Comparison of ENCODE assay signal across 8 cellular contexts in genomic region chr2:10122500-10123280, GRCh38. TPM values are rescaled to one million over a fixed set of nuclear protein-coding genes. Genes with fewer than 3 reads are reported as not detected.
DNase-seq lines count a peak whose midpoint lies in the region; ATAC-seq and TF ChIP-seq lines count a peak whose summit lies in the region.

Gene RRM2 (plus strand): TSS chr2:10122739. CDS start chr2:10122799, 60 bp downstream.

- TF ChIP-seq CTCF in OCI-LY7 (conservative IDR thresholded peaks at IDR 0.05; ENCODE audit: low read length) (no peak), epithelial cell of proximal tubule (conservative IDR thresholded peaks at IDR 0.05; ENCODE audit: low read depth, low read length) (no peak)

- H3K9me3 ChIP-seq in OCI-LY7 (ENCODE audit: low read length): no peaks in the 10 kb centered on the region

- CTCF ChIA-PET in OCI-LY7 (lab: Charles Lee; ENCODE audit: unreplicated experiment): interaction anchor here (0.6 kb wide), 1 partner anchor 314 kb away, joined by 3 read pairs; no protein-coding TSS in a partner anchor

- H3K9me2 ChIP-seq in OCI-LY7 (ENCODE audit: insufficient read depth, low read length): no peaks in the 10 kb centered on the region

- H3K36me3 ChIP-seq in OCI-LY7 (ENCODE audit: insufficient read depth, low read length): peaks cover 66% of the 10 kb centered on the region

- peaks cover 1% of the 10 kb centered on the region for H3K36me3 Mint-ChIP-seq in IgD-negative memory B cell

- H3K4me3 ChIP-seq in OCI-LY7 (ENCODE audit: low read depth, low read length, poor library complexity, severe bottlenecking) (peak within 1 kb of the TSS; percentile 81), epithelial cell of proximal tubule (ENCODE audit: low read depth, low read length) (peak within 1 kb of the TSS; percentile 63)

- peak within 1 kb of the TSS; percentile 64 to 98 (median 90) for H3K27ac Mint-ChIP-seq in IgD-negative memory B cell

- intact Hi-C loops in OCI-LY7 (cut with micrococcal nuclease; ENCODE audit: unreplicated experiment): no loop called here

- H3K4me1 ChIP-seq in OCI-LY7 (ENCODE audit: insufficient read depth, low read length, poor library complexity, severe bottlenecking): peaks cover 54% of the 10 kb centered on the region

- H4K20me1 ChIP-seq in OCI-LY7 (ENCODE audit: insufficient read depth, low read length): peaks cover 39% of the 10 kb centered on the region

- POLR2A ChIA-PET in OCI-LY7 (lab: Charles Lee): interaction anchor here (0.6 to 2.2 kb wide), 4 partner anchors 37 to 444 kb away, joined by 3 to 10 read pairs (median 3); no protein-coding TSS in a partner anchor

- peaks cover 8% of the 10 kb centered on the region for H3K27me3 Mint-ChIP-seq in IgD-negative memory B cell

- H3K4me1 Mint-ChIP-seq in IgD-negative memory B cell: peaks cover 21 to 29% (median 21%) of the 10 kb centered on the region in 3 donors

- DNase-seq in DMS153 (lab: John Stamatoyannopoulos, UW) (peak; percentile 80), OCI-LY7 (ENCODE audit: low spot score) (peak; percentile 97), epithelial cell of proximal tubule (ENCODE audit: low read depth) (no peak), mucosa of gallbladder (ENCODE audit: low spot score) (peak; percentile 93)
- DNase-seq in activated CD8-positive, alpha-beta memory T cell treated with anti-CD3 and anti-CD28 coated beads, Interleukin-2, amount 50 U/mL, for 48 hours: peak; percentile 98
- peak; percentile 64 to 81 for DNase-seq in stimulated activated CD8-positive, alpha-beta memory T cell treated with anti-CD3 and anti-CD28 coated beads, Interleukin-4, amount 100 ng/mL, for 1 hour (ENCODE audit: low read depth in 2 of 2, low spot score in 1 of 2)

- H3K9me3 Mint-ChIP-seq in IgD-negative memory B cell: no peaks in the 10 kb centered on the region

- no TSS peak for BruUV-seq in OCI-LY7 (replicated peaks; lab: Mats Ljungman, UMichigan)

- H3K4me2 ChIP-seq in OCI-LY7 (ENCODE audit: low read length): peak within 1 kb of the TSS; percentile 84

- peak; percentile 67 for ATAC-seq in GM21529 (IDR thresholded peaks at IDR 0.05; ENCODE audit: unreplicated experiment)

- H3K79me2 ChIP-seq in OCI-LY7 (ENCODE audit: insufficient read depth, low read depth, low read length): peaks cover 79% of the 10 kb centered on the region

- peak within 1 kb of the TSS; percentile 91 for H3K27ac ChIP-seq in OCI-LY7 (ENCODE audit: low read depth, low read length, poor library complexity, severe bottlenecking)

- no peak within 1 kb of the TSS for H2AFZ ChIP-seq in OCI-LY7 (ENCODE audit: low read length)

- peak within 1 kb of the TSS; percentile 93 to 100 (median 96) for H3K4me3 Mint-ChIP-seq in IgD-negative memory B cell

RNA-seq across cellular contexts. Expression of gene RRM2, which starts in this region (rescaled TPM):
- 1.0 TPM for polyA plus RNA-seq in IgD-negative memory B cell
- 181 and 222 TPM in 2 replicates for total RNA-seq in OCI-LY7 (2014; rRNA removed; shearing (Covaris generic))
- total RNA-seq in OCI-LY7 (2022) (313 and 324 TPM in 2 replicates), epithelial cell of proximal tubule (214 and 244 TPM in 2 replicates), mucosa of gallbladder (5.4 TPM)

Comparison
In these comparisons a context has a peak if more than half of its experiments do, and no peak if none do; other contexts are left out.
1. RNA of gene RRM2 (total RNA-seq): 181 to 324 TPM in OCI-LY7 and 214 to 244 TPM in epithelial cell of proximal tubule; 5.4 TPM in mucosa of gallbladder (single experiment); every median in the first group is over 10 times any median in the second.